Comparison of ENCODE assay signal across 18 cellular contexts in the genomic region with DNA sequence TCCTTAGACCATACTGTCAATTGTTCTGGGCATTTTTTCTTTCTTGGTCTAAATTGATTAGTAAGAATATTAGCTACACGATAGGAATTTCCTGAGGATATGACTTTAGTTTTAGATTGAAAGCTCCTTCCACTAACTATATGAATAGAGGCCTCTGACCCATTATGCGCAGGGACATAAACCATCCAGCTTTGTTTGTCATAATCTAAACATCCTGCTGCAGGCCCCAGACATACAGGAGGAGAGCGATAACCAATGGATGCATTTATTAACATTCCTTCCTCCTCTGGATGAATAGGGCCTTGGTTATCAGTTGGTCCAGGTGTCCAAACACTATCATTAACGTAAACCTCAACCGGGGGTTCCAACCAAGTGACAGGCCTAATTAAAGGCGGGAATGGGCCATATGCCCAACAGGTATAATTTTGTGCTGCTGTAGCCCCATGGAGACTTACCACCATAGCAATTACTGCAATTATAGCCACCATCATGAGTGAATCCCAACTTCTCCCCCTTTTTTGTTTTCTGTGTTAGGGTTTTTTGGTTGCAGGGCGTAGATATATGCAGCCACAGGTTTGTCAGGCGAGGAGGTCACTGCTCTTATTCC. TPM values are rescaled to one million over a fixed set of nuclear protein-coding genes. Genes with fewer than 3 reads are reported as not detected.
DNase-seq lines count a peak whose midpoint lies in the region; ATAC-seq and TF ChIP-seq lines count a peak whose summit lies in the region.
"Had no signal": no experiment of that assay in that cellular context is flagged by ENCODE, and none has a peak within 500 bp of the region (broad histone marks: within the 10 kb centered on the region; RNA-seq: fewer than 3 reads in every experiment).

No MANE protein-coding gene starts in this region.

- peaks cover 54% of the 10 kb centered on the region for H3K4me1 Mint-ChIP-seq in mesothelial cell of epicardium

- H3K9ac ChIP-seq in PC-3 (ENCODE audit: low read length): no peak overlapping the region

- no peak overlapping the region for H3K4me3 ChIP-seq in PC-3 (ENCODE audit: low read length)
- H3K4me3 ChIP-seq in psoas muscle: no peak overlapping the region

- intact Hi-C loops in PC-3 (cut with micrococcal nuclease) (no loop called here), psoas muscle (cut with DNase I) (loop anchor here (5.0 to 10.0 kb wide), 2 partner anchors 228 to 691 kb away; no protein-coding TSS in a partner anchor)

- peak overlapping the region; percentile 25 for H2AFZ ChIP-seq in PC-3 (ENCODE audit: low read length)

- H3K27ac ChIP-seq in PC-3 (ENCODE audit: low read length) (peak overlapping the region; percentile 42), psoas muscle (no peak overlapping the region)

- H3K36me3 ChIP-seq in PC-3 (ENCODE audit: low read depth, low read length): no peaks in the 10 kb centered on the region
- H3K36me3 ChIP-seq in psoas muscle (ENCODE audit: insufficient read depth in 1 of 2, low read depth in 1 of 2): no peaks in the 10 kb centered on the region
- H3K36me3 ChIP-seq: BE2C had no signal

- no TSS peak for BruUV-seq in PC-3 (replicated peaks; lab: Mats Ljungman, UMichigan)

- H3K4me3 Mint-ChIP-seq in mesothelial cell of epicardium: no peak overlapping the region
- H3K4me3 Mint-ChIP-seq: CD8-positive, alpha-beta T cell had no signal

- H3K9me3 ChIP-seq in PC-3 (ENCODE audit: low read length): no peaks in the 10 kb centered on the region
- H3K9me3 ChIP-seq in psoas muscle: no peaks in the 10 kb centered on the region
- H3K9me3 ChIP-seq: BE2C had no signal

- H3K27me3 Mint-ChIP-seq in mesothelial cell of epicardium (ENCODE audit: low read depth): no peaks in the 10 kb centered on the region

- POLR2A ChIA-PET in PC-3 (lab: Charles Lee; ENCODE audit: unreplicated experiment): interaction anchor here (0.6 kb wide), 1 partner anchor 50 kb away, joined by 5 read pairs; no protein-coding TSS in a partner anchor

- WGBS in psoas muscle, 3 donors: 69 to 79% (median 73%) methylated on average over 8 of the region's 8 CpGs

- DNase-seq in HCEC 1CT: peak; percentile 42
- peak; percentile 85 to 89 for DNase-seq in NCI-H1930 (lab: John Stamatoyannopoulos, UW)
- DNase-seq in PC-3: peak; percentile 85
- no peak for DNase-seq in mesothelial cell of epicardium (ENCODE audit: low spot score in 2 of 2, unreplicated experiment in 2 of 2)
- no peak for DNase-seq in iPS-NIHi11 (ENCODE audit: low spot score)
- DNase-seq in ecto neural progenitor cell (ENCODE audit: low spot score): no peak
- DNase-seq in psoas muscle: no peak
- DNase-seq in hypothalamus (lab: John Stamatoyannopoulos, UW): no peak
- DNase-seq: BE2C; CD8-positive, alpha-beta T cell; NCI-H1092; NCI-H446; NCI-H82; SIG-M5 had no signal

- peaks cover 6% of the 10 kb centered on the region for H3K9me3 Mint-ChIP-seq in mesothelial cell of epicardium
- H3K9me3 Mint-ChIP-seq: CD8-positive, alpha-beta T cell had no signal

- peak overlapping the region; percentile 41 for H3K4me2 ChIP-seq in PC-3 (ENCODE audit: low read length)

- H3K27me3 ChIP-seq in PC-3 (ENCODE audit: low read length) (no peaks in the 10 kb centered on the region), psoas muscle (ENCODE audit: insufficient read depth in 3 of 3, low read length in 2 of 3) (peaks cover 2 to 27% (median 5%) of the 10 kb centered on the region in 3 donors)

- H3F3A ChIP-seq in PC-3 (ENCODE audit: low read length, unreplicated experiment): peaks cover 6% of the 10 kb centered on the region

- CTCF ChIA-PET in PC-3 (lab: Charles Lee): interaction anchor here (0.6 to 1.1 kb wide), 2 partner anchors 115 to 138 kb away, joined by 3 to 5 read pairs; a partner anchor contains a TSS

- peaks cover 39% of the 10 kb centered on the region for H3K4me1 ChIP-seq in PC-3 (ENCODE audit: insufficient read depth, low read length)
- peaks cover 11% of the 10 kb centered on the region for H3K4me1 ChIP-seq in psoas muscle
- H3K4me1 ChIP-seq: BE2C had no signal

- peaks cover 3% of the 10 kb centered on the region for H3K36me3 Mint-ChIP-seq in mesothelial cell of epicardium
- H3K36me3 Mint-ChIP-seq: CD8-positive, alpha-beta T cell had no signal

- ATAC-seq in PC-3 (peak; percentile 72), psoas muscle (no peak)
- ATAC-seq: CD8-positive, alpha-beta T cell had no signal

- no peaks in the 10 kb centered on the region for H4K20me1 ChIP-seq in PC-3 (ENCODE audit: low read length)

- H3K79me2 ChIP-seq in PC-3 (ENCODE audit: low read length): no peaks in the 10 kb centered on the region

- TF ChIP-seq CTCF in PC-3 (conservative IDR thresholded peaks at IDR 0.05; ENCODE audit: low read depth, low read length) (no peak), mesothelial cell of epicardium (IDR thresholded peaks at IDR 0.05; ENCODE audit: unreplicated experiment) (no peak), psoas muscle (IDR thresholded peaks at IDR 0.05) (no peak)

- H3K27ac Mint-ChIP-seq in mesothelial cell of epicardium: peak overlapping the region; percentile 40
- H3K27ac Mint-ChIP-seq: CD8-positive, alpha-beta T cell had no signal

- no peaks in the 10 kb centered on the region for H3K9me2 ChIP-seq in PC-3 (replicated peaks; ENCODE audit: low read length)

RNA-seq across cellular contexts. Expression of a gene that starts 32.6 kb away (rescaled TPM):
- total RNA-seq in PC-3 (2014; rRNA removed) (not detected in 2 replicates), mesothelial cell of epicardium (1.2 to 2.1 TPM (median 1.5 TPM) in 3 replicates), psoas muscle (not detected)
- not detected for polyA plus RNA-seq in psoas muscle
- total RNA-seq: CD8-positive, alpha-beta T cell; H4; HT-29; M059J; T-helper 2 cell treated with Interferon-gamma antibody and Interleukin-4, amounts not matched to agents 100 ng/mL and 5 ng/mL, for 36 hours had no signal

RNA-seq across cellular contexts. Expression of a gene that starts 34.4 kb away (rescaled TPM):
- total RNA-seq in PC-3 (2014; rRNA removed) (29.5 and 42.4 TPM in 2 replicates), mesothelial cell of epicardium (18.5 to 21.7 TPM (median 19.5 TPM) in 3 replicates), psoas muscle (10 to 100 TPM; 13.9 to 25.9 (median 22.2) TPM)
- 10 to 100 TPM in 2 of 3 donors, 1 to 10 TPM in 1; 5.8 to 10.7 (median 10.0) TPM for polyA plus RNA-seq in psoas muscle

RNA-seq across cellular contexts. Expression of a gene that starts 48.3 kb away (rescaled TPM):
- total RNA-seq in PC-3 (2014; rRNA removed) (not detected in 2 replicates), mesothelial cell of epicardium (not detected in 3 replicates), psoas muscle (10 to 100 TPM in 1 of 4 donors, 1 to 10 TPM in 3; 2.7 to 13.8 (median 3.0) TPM)
- under 1 TPM; 0.11 to 0.42 (median 0.30) TPM for polyA plus RNA-seq in psoas muscle
- total RNA-seq: CD8-positive, alpha-beta T cell; HT-29; M059J; T-helper 2 cell treated with Interferon-gamma antibody and Interleukin-4, amounts not matched to agents 100 ng/mL and 5 ng/mL, for 36 hours had no signal

Comparison
In these comparisons a context has a peak if more than half of its experiments do, and no peak if none do; other contexts are left out.
1. DNase-seq: peak in HCEC 1CT (single experiment), NCI-H1930 (2 of 2) and PC-3 (single experiment); none in mesothelial cell of epicardium (0 of 2), iPS-NIHi11 (single experiment), ecto neural progenitor cell (single experiment), psoas muscle (0 of 2) and hypothalamus (0 of 51).